Comparison of ENCODE assay signal across 8 cellular contexts in genomic region chr20:35615667-35616464, GRCh38. TPM values are rescaled to one million over a fixed set of nuclear protein-coding genes. Genes with fewer than 3 reads are reported as not detected.
DNase-seq lines count a peak whose midpoint lies in the region; ATAC-seq and TF ChIP-seq lines count a peak whose summit lies in the region.

SPAG4 (plus strand) TSS chr20:35615829; CDS start chr20:35616004, 175 bp downstream.

- no peaks in the 10 kb centered on the region for H3K9me3 Mint-ChIP-seq in mesothelial cell of epicardium

- peak; percentile 75 for ATAC-seq in GM19455 (IDR thresholded peaks at IDR 0.05; ENCODE audit: unreplicated experiment)

- peak within 1 kb of the TSS; percentile 92 for H3K27ac Mint-ChIP-seq in mesothelial cell of epicardium

- H3K36me3 ChIP-seq in endocrine pancreas (ENCODE audit: control insufficient read depth, insufficient read depth, low read length), result no peaks in the 10 kb centered on the region

- H3K4me3 ChIP-seq in endocrine pancreas (ENCODE audit: control insufficient read depth, insufficient read depth, low read length), result no peak within 1 kb of the TSS

- H3K36me3 Mint-ChIP-seq in mesothelial cell of epicardium, result no peaks in the 10 kb centered on the region

- peak; percentile 100 for DNase-seq in CD1c-positive myeloid dendritic cell (ENCODE audit: extremely low spot score)
- peak; percentile 100 for DNase-seq in HK-2 (ENCODE audit: unreplicated experiment)
- DNase-seq in NOMO-1 (lab: John Stamatoyannopoulos, UW; ENCODE audit: unreplicated experiment in 2 of 2), result peak; percentile 95 to 99
- peak; percentile 100 for DNase-seq in activated CD8-positive, alpha-beta memory T cell treated with anti-CD3 and anti-CD28 coated beads, Interleukin-2, amount 50 U/mL, for 1 hour (ENCODE audit: extremely low read depth)
- peak; percentile 93 to 96 for DNase-seq in mesothelial cell of epicardium (ENCODE audit: low spot score in 2 of 2, unreplicated experiment in 2 of 2)
- peak; percentile 99 to 100 for DNase-seq in stimulated activated CD8-positive, alpha-beta memory T cell treated with anti-CD3 and anti-CD28 coated beads, Interleukin-15, amount 100 ng/mL, for 4 hours (ENCODE audit: low read depth in 2 of 2)

- no peaks in the 10 kb centered on the region for H3K4me1 ChIP-seq in endocrine pancreas (ENCODE audit: control insufficient read depth, insufficient read depth, low read length)

- peak within 1 kb of the TSS; percentile 76 for H3K4me3 Mint-ChIP-seq in mesothelial cell of epicardium

- no peak for TF ChIP-seq CTCF in mesothelial cell of epicardium (IDR thresholded peaks at IDR 0.05; ENCODE audit: unreplicated experiment)

- H3K9ac ChIP-seq in endocrine pancreas (ENCODE audit: control insufficient read depth, insufficient read depth, low read length), result peak within 1 kb of the TSS; percentile 65

- H3K27me3 ChIP-seq in endocrine pancreas (ENCODE audit: control insufficient read depth, insufficient read depth, low read length), result no peaks in the 10 kb centered on the region

- peaks cover 23% of the 10 kb centered on the region for H3K4me1 Mint-ChIP-seq in mesothelial cell of epicardium

- no peaks in the 10 kb centered on the region for H3K9me3 ChIP-seq in endocrine pancreas (ENCODE audit: control insufficient read depth, low read length)

- peaks cover 10% of the 10 kb centered on the region for H3K27me3 Mint-ChIP-seq in mesothelial cell of epicardium (ENCODE audit: low read depth)

RNA-seq across cellular contexts. Expression of gene SPAG4, which starts in this region (rescaled TPM):
- total RNA-seq in mesothelial cell of epicardium, result 4.0 to 5.5 TPM (median 4.2 TPM) in 3 replicates
